In the genomic region with DNA sequence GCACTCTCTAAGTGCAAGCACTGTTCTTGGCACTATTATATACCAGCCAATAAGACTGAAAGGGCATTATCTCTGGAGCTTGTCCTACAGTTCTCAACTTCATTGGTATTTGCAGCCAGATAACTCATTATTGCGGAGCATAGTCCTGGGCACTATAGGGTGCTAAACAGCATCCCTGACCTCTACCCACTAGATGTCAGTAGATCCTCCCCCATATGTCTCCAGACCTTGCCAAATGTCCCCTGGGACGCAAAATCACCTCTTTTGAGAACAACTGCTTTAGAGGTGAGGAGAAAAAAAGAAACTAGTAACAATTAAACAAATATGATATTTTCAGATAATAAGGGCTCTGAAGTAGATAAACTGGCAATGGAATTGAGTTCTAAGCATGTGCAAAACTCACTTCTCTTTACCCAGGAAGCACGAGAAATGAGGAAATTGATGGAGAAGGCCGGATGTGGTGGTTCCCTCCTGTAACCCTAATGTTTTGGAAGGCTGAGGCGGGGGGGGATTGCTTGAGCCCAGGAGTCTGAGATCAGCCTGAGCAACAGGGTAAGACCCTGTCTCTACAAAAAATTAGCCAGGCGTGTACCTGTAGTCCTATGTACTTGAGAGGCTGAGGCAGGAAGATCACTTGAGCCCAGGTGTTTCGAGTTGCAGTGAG, we compare ENCODE assay signal across 8 cellular contexts.
DNase-seq lines count a peak whose midpoint lies in the region; ATAC-seq and TF ChIP-seq lines count a peak whose summit lies in the region.

No MANE protein-coding gene starts in this region.

- no peaks in the 10 kb centered on the region for H4K20me1 ChIP-seq in hepatocyte (ENCODE audit: insufficient read depth, poor library complexity, severe bottlenecking)

- CTCF ChIA-PET in AG04449 (lab: Yijun Ruan, JAX) (interaction anchor here (0.5 to 5.9 kb wide), 11 partner anchors 13 to 163 kb away, joined by 3 to 36 read pairs (median 5); no protein-coding TSS in a partner anchor), HEK293T (lab: Yijun Ruan, JAX) (interaction anchor here (0.5 to 1.3 kb wide), 5 partner anchors 8 to 367 kb away, joined by 3 to 4 read pairs (median 3); no protein-coding TSS in a partner anchor)

- peaks cover 50% of the 10 kb centered on the region for H3K4me1 Mint-ChIP-seq in activated T-cell treated with anti-CD3 and anti-CD28 coated beads, Interleukin-2, amount 50 U/mL, for 24 hours (ENCODE audit: low read depth)

- H3K36me3 Mint-ChIP-seq in activated T-cell treated with anti-CD3 and anti-CD28 coated beads, Interleukin-2, amount 50 U/mL, for 24 hours (ENCODE audit: low read depth): no peaks in the 10 kb centered on the region

- H3K4me3 Mint-ChIP-seq in activated T-cell treated with anti-CD3 and anti-CD28 coated beads, Interleukin-2, amount 50 U/mL, for 24 hours: no peak overlapping the region

- H3K4me3 ChIP-seq in AG04449 (ENCODE audit: low read depth, low read length) (no peak overlapping the region), RWPE2 (ENCODE audit: severe bottlenecking) (no peak overlapping the region), hepatocyte (no peak overlapping the region)

- POLR2A ChIA-PET in AG04449 (lab: Yijun Ruan, JAX): no interaction called here
- POLR2A ChIA-PET in HEK293T (lab: Yijun Ruan, JAX): no interaction called here

- 94% methylated on average over 7 of the region's 7 CpGs for WGBS in hepatocyte (ENCODE audit: low lambda C conversion rate, missing lambda C conversion rate)

- H3K27me3 ChIP-seq in RWPE2 (ENCODE audit: insufficient read depth, poor library complexity, severe bottlenecking): no peaks in the 10 kb centered on the region
- H3K27me3 ChIP-seq in hepatocyte: no peaks in the 10 kb centered on the region

- peak; percentile 3 for TF ChIP-seq CTCF in AG04449 (IDR thresholded peaks at IDR 0.05; ENCODE audit: insufficient read depth, low read length, missing control alignments)
- peak; percentile 54 for TF ChIP-seq CTCF in RWPE2 (IDR thresholded peaks at IDR 0.05; ENCODE audit: poor library complexity, severe bottlenecking)
- peak; percentile 19 for TF ChIP-seq CTCF in hepatocyte (IDR thresholded peaks at IDR 0.05; ENCODE audit: poor library complexity)

- no peak overlapping the region for H3K27ac ChIP-seq in RWPE2 (ENCODE audit: poor library complexity, severe bottlenecking)
- H3K27ac ChIP-seq in hepatocyte: no peak overlapping the region

- H3K9me2 ChIP-seq in hepatocyte (replicated peaks; ENCODE audit: insufficient read depth): no peaks in the 10 kb centered on the region

- no peaks in the 10 kb centered on the region for H3K9me3 ChIP-seq in RWPE2 (ENCODE audit: severe bottlenecking)
- no peaks in the 10 kb centered on the region for H3K9me3 ChIP-seq in hepatocyte (ENCODE audit: low read depth)

- H3K36me3 ChIP-seq in RWPE2 (ENCODE audit: low read depth) (peaks cover 9% of the 10 kb centered on the region; the same call in 1 of the 2 replicates), hepatocyte (replicated peaks; ENCODE audit: insufficient read depth, low read depth) (no peaks in the 10 kb centered on the region)

- no peak overlapping the region for H3K4me2 ChIP-seq in hepatocyte

- DNase-seq in AG04449 (ENCODE audit: low read depth, low spot score): no peak
- no peak for DNase-seq in RWPE2 (ENCODE audit: low spot score)
- no peak for DNase-seq in hepatocyte (ENCODE audit: low spot score)
- DNase-seq in DMS114 treated with DMSO at 0.1 percent for 48 hours (lab: John Stamatoyannopoulos, UW; ENCODE audit: unreplicated experiment): no peak
- DNase-seq in activated T-cell treated with anti-CD3 and anti-CD28 coated beads, Interleukin-2, amount 50 U/mL, for 24 hours: no peak
- no peak for DNase-seq in HEK293T (ENCODE audit: extremely low spot score)

- H3K27me3 Mint-ChIP-seq in activated T-cell treated with anti-CD3 and anti-CD28 coated beads, Interleukin-2, amount 50 U/mL, for 24 hours: no peaks in the 10 kb centered on the region

- peaks cover 3% of the 10 kb centered on the region for H3K9me3 Mint-ChIP-seq in activated T-cell treated with anti-CD3 and anti-CD28 coated beads, Interleukin-2, amount 50 U/mL, for 24 hours

- H2AFZ ChIP-seq in hepatocyte: no peak overlapping the region

- no peaks in the 10 kb centered on the region for H3K79me2 ChIP-seq in hepatocyte

- H3K27ac Mint-ChIP-seq in activated T-cell treated with anti-CD3 and anti-CD28 coated beads, Interleukin-2, amount 50 U/mL, for 24 hours: no peak overlapping the region

- H3K4me1 ChIP-seq in RWPE2 (ENCODE audit: insufficient read depth, poor library complexity, severe bottlenecking): no peaks in the 10 kb centered on the region
- no peaks in the 10 kb centered on the region for H3K4me1 ChIP-seq in hepatocyte (ENCODE audit: insufficient read depth)

- ATAC-seq in GM18517 (IDR thresholded peaks at IDR 0.05; ENCODE audit: unreplicated experiment): peak; percentile 41
- ATAC-seq in HG03060 (IDR thresholded peaks at IDR 0.05; ENCODE audit: low read depth, unreplicated experiment): peak; percentile 51
- peak; percentile 53; the same call in 1 of the 3 replicates for ATAC-seq in RWPE2 (ENCODE audit: low read depth)

TF ChIP-seq in HEK293T, 16 proteins besides CTCF, POLR2A, EP300 and RAD21:
- TF ChIP-seq PKNOX1 (IDR thresholded peaks at IDR 0.05): no peak
- TF ChIP-seq TARDBP (IDR thresholded peaks at IDR 0.05): no peak
- TF ChIP-seq ZNF384 (IDR thresholded peaks at IDR 0.05): no peak
- TF ChIP-seq HDGF (IDR thresholded peaks at IDR 0.05; ENCODE audit: borderline replicate concordance): no peak
- TF ChIP-seq FOXA1 (IDR thresholded peaks at IDR 0.05): no peak
- TF ChIP-seq SUZ12 (IDR thresholded peaks at IDR 0.05): no peak
- no peak for TF ChIP-seq LEF1 (IDR thresholded peaks at IDR 0.05; ENCODE audit: borderline replicate concordance)
- no peak for TF ChIP-seq SP1 (IDR thresholded peaks at IDR 0.05)
- no peak for TF ChIP-seq FOXK2 (IDR thresholded peaks at IDR 0.05)

Comparison
In these comparisons a context has a peak if more than half of its experiments do, and no peak if none do; other contexts are left out.
1. CTCF ChIP-seq: peak in every context shown above with its lines; median percentile 54 in RWPE2; 19 in hepatocyte; 3 in AG04449.